Comparison of ENCODE assay signal across 8 cellular contexts in the genomic region with DNA sequence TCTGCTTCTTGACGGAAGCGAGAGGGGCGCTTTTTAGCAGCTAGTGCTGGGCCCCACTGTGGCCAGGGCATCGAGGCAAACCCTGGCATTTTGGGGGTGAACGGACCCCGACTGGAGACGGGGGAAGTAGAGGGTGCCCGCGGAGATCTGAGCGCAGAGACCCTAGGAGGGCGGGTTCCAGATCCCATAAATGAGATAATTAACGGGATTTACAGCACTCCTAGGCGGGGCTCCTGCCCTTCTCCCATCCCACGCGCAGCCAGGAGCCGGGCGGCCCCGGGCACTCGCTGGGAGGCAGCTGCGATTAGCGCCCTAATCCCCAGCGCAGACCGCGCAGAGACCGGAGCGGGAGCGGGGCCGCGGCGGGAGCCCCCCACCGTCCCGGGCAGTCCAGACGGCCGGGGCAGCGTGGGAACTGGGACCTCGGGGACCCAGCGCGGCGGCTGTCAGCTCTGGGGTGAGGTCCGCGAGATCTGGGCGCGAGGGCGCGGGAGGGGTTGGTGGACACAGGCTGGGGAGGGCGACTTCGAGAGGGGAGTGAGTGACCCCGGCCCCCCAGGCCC. TPM values are rescaled to one million over a fixed set of nuclear protein-coding genes. Genes with fewer than 3 reads are reported as not detected.
A peak's percentile ranks its signal among the peaks of the same experiment; 100 is the strongest.
DNase-seq lines count a peak whose midpoint lies in the region; ATAC-seq, FAIRE-seq and TF ChIP-seq lines count a peak whose summit lies in the region.

No MANE protein-coding gene starts in this region.

- POLR2A ChIA-PET in RWPE1 (lab: Yijun Ruan, JAX; ENCODE audit: low non-redundant PET): no interaction called here

- H3K4me2 ChIP-seq in keratinocyte (ENCODE audit: control insufficient read depth, extremely low read depth, insufficient read depth, low read depth, low read length): peak overlapping the region; percentile 71

- TF ChIP-seq CTCF in keratinocyte (optimal IDR thresholded peaks at IDR 0.05 in 1 of 3, IDR thresholded peaks at IDR 0.05 in 1 of 3, conservative IDR thresholded peaks at IDR 0.05 in 1 of 3; ENCODE audit: extremely low read depth in 1 of 3, insufficient read depth in 2 of 3, low read length in 3 of 3) (no peak), RWPE1 (conservative IDR thresholded peaks at IDR 0.05; ENCODE audit: low read depth) (no peak)

- H3K9ac ChIP-seq in keratinocyte (ENCODE audit: control insufficient read depth, extremely low read depth, insufficient read depth, low read length) (peak overlapping the region; percentile 7), subcutaneous abdominal adipose tissue (ENCODE audit: low read length in 5 of 5) (peak overlapping the region in 4 of 5 donors; percentile 72 to 74 (median 73))

- H3K27me3 ChIP-seq in keratinocyte (ENCODE audit: control insufficient read depth, extremely low read depth, insufficient read depth, low read length) (peaks cover 30% of the 10 kb centered on the region), subcutaneous abdominal adipose tissue (ENCODE audit: control insufficient read depth in 5 of 5, insufficient read depth in 4 of 5, low read length in 5 of 5) (peaks cover 0 to 5% (median 0%) of the 10 kb centered on the region in 5 donors)

- dilution Hi-C loops in keratinocyte (cut with MboI; ENCODE audit: extremely low pct_ligation_motif_present, low sequenced_read_pairs): no loop called here

- no peaks in the 10 kb centered on the region for H3K9me1 ChIP-seq in keratinocyte (ENCODE audit: control insufficient read depth, extremely low read depth, insufficient read depth, low read length)

- H3K9me3 ChIP-seq in keratinocyte (ENCODE audit: control insufficient read depth, low read depth, low read length) (no peaks in the 10 kb centered on the region), subcutaneous abdominal adipose tissue (ENCODE audit: control insufficient read depth in 5 of 5, low read length in 5 of 5) (no peaks in the 10 kb centered on the region)

- no peak for ATAC-seq in GM21619 (IDR thresholded peaks at IDR 0.05; ENCODE audit: unreplicated experiment)

- peak overlapping the region in 1 of 3 experiments; percentile 51 for H3K4me3 ChIP-seq in keratinocyte (ENCODE audit: control insufficient read depth in 2 of 3, extremely low read depth in 1 of 3, insufficient read depth in 2 of 3, low read depth in 1 of 3, low read length in 3 of 3)
- H3K4me3 ChIP-seq in subcutaneous abdominal adipose tissue (ENCODE audit: low read depth in 1 of 5, low read length in 5 of 5): peak overlapping the region; percentile 25 to 83 (median 74)

- no peaks in the 10 kb centered on the region for H3K79me2 ChIP-seq in keratinocyte (ENCODE audit: control insufficient read depth, insufficient read depth, low read length)

- CTCF ChIA-PET in RWPE1 (lab: Yijun Ruan, JAX): interaction anchor here (0.8 kb wide), 1 partner anchor 183 kb away, joined by 3 read pairs; no protein-coding TSS in a partner anchor

- H2AFZ ChIP-seq in keratinocyte (ENCODE audit: control insufficient read depth, low read length): no peak overlapping the region

- DNase-seq in NCI-H146 (lab: John Stamatoyannopoulos, UW): peak; percentile 36
- no peak for DNase-seq in NCI-H146 treated with DMSO at 0.1 percent for 48 hours (lab: John Stamatoyannopoulos, UW; ENCODE audit: unreplicated experiment)
- no peak for DNase-seq in keratinocyte (ENCODE audit: low read depth, low spot score)
- no peak for DNase-seq in RWPE1 (ENCODE audit: low spot score)
- no peak for DNase-seq in cerebellar cortex (ENCODE audit: low spot score)

- H3K27ac ChIP-seq in angular gyrus (ENCODE audit: low read depth, low read length) (peak overlapping the region; percentile 62), keratinocyte (ENCODE audit: control insufficient read depth, insufficient read depth, low read length) (no peak overlapping the region), subcutaneous abdominal adipose tissue (ENCODE audit: low read depth, low read length) (peak overlapping the region; percentile 79), RWPE1 (no peak overlapping the region)

- H3K36me3 ChIP-seq in keratinocyte (ENCODE audit: control insufficient read depth in 2 of 2, extremely low read depth in 1 of 2, insufficient read depth in 2 of 2, low read length in 2 of 2) (no peaks in the 10 kb centered on the region), subcutaneous abdominal adipose tissue (ENCODE audit: control insufficient read depth in 5 of 5, insufficient read depth in 5 of 5, low read length in 5 of 5) (no peaks in the 10 kb centered on the region)

- H3K4me1 ChIP-seq in keratinocyte (ENCODE audit: control insufficient read depth, extremely low read depth, insufficient read depth, low read length): no peaks in the 10 kb centered on the region
- H3K4me1 ChIP-seq in subcutaneous abdominal adipose tissue (ENCODE audit: control insufficient read depth in 5 of 5, insufficient read depth in 5 of 5, low read length in 5 of 5): peaks cover 3 to 48% (median 18%) of the 10 kb centered on the region in 5 donors

- no peak for FAIRE-seq in keratinocyte (lab: Jason Lieb, UNC)

- H4K20me1 ChIP-seq in keratinocyte (ENCODE audit: control insufficient read depth, extremely low read depth, insufficient read depth, low read length): peaks cover 3% of the 10 kb centered on the region

RNA-seq across cellular contexts. Expression of a gene that starts 0.7 kb away (rescaled TPM):
- polyA plus RNA-seq in keratinocyte: 0.10 to 0.54 TPM (median 0.10 TPM) in 3 replicates
- polyA plus RNA-seq in keratinocyte (2011; ENCODE audit: low read depth): 0.06 TPM
- polyA plus RNA-seq in keratinocyte (2011; cell fraction: cytosol; rRNA removed): 0.42 and 0.45 TPM in 2 replicates
- 0.47 and 0.63 TPM in 2 replicates for polyA plus RNA-seq in keratinocyte (2011; cell fraction: nucleus; rRNA removed)
- polyA plus RNA-seq in keratinocyte (2012; ENCODE audit: low replicate concordance): 0.11 and 0.15 TPM in 2 replicates
- 0.10 to 0.46 TPM (median 0.29 TPM) in 3 replicates for polyA minus RNA-seq in keratinocyte
- polyA minus RNA-seq in keratinocyte (2011; cell fraction: cytosol; rRNA and poly(A)+ RNA removed): 0.58 TPM
- 0.53 and 0.85 TPM in 2 replicates for polyA minus RNA-seq in keratinocyte (2011; cell fraction: nucleus; rRNA and poly(A)+ RNA removed)

Comparison
In these comparisons a context has a peak if more than half of its experiments do, and no peak if none do; other contexts are left out.
1. H3K27ac ChIP-seq: peak in angular gyrus (single experiment) and subcutaneous abdominal adipose tissue (single experiment); none in keratinocyte (single experiment) and RWPE1 (single experiment).